16 cellular contexts compared by ENCODE assay signal in genomic region chr13:97502192-97502591, GRCh38.
A peak's percentile ranks its signal among the peaks of the same experiment; 100 is the strongest.
DNase-seq lines count a peak whose midpoint lies in the region; ATAC-seq and TF ChIP-seq lines count a peak whose summit lies in the region.
"Had no signal": no experiment of that assay in that cellular context is flagged by ENCODE, and none has a peak within 500 bp of the region (broad histone marks: within the 10 kb centered on the region; RNA-seq: fewer than 3 reads in every experiment).

No MANE protein-coding gene starts in this region.

- H3K27ac Mint-ChIP-seq in central memory CD8-positive, alpha-beta T cell (ENCODE audit: low read depth), result peak overlapping the region; percentile 20
- H3K27ac Mint-ChIP-seq in type B pancreatic cell, result no peak overlapping the region
- H3K27ac Mint-ChIP-seq: GM23338 had no signal

- no peak for TF ChIP-seq EP300 in stomach (IDR thresholded peaks at IDR 0.05)

- H3K9ac ChIP-seq in muscle layer of colon (ENCODE audit: low read length), result no peak overlapping the region

- no peaks in the 10 kb centered on the region for H3K36me3 Mint-ChIP-seq in central memory CD8-positive, alpha-beta T cell (ENCODE audit: insufficient read depth)
- no peaks in the 10 kb centered on the region for H3K36me3 Mint-ChIP-seq in type B pancreatic cell

- WGBS in heart right ventricle, 2 donors, result 51 to 60% methylated on average over 4 of the region's 4 CpGs
- 12 to 42% (median 18%) methylated on average over 4 of the region's 4 CpGs for WGBS in stomach, 5 donors

- H3K36me3 ChIP-seq in heart right ventricle (no peaks in the 10 kb centered on the region), muscle layer of colon (ENCODE audit: insufficient read depth, low read length) (no peaks in the 10 kb centered on the region), upper lobe of right lung (no peaks in the 10 kb centered on the region), stomach (no peaks in the 10 kb centered on the region)
- H3K36me3 ChIP-seq: SJSA1 had no signal

- intact Hi-C loops in heart right ventricle (cut with DNase I) (no loop called here), upper lobe of right lung (cut with DNase I) (no loop called here), stomach (cut with DNase I; ENCODE audit: low total_unique reads) (no loop called here)

- TF ChIP-seq POLR2A in stomach (IDR thresholded peaks at IDR 0.05), result no peak

- H3K27me3 ChIP-seq in heart right ventricle, result no peaks in the 10 kb centered on the region
- H3K27me3 ChIP-seq in muscle layer of colon (ENCODE audit: control insufficient read depth in 1 of 2, insufficient read depth in 2 of 2, low read length in 2 of 2), result no peaks in the 10 kb centered on the region
- no peaks in the 10 kb centered on the region for H3K27me3 ChIP-seq in upper lobe of right lung
- no peaks in the 10 kb centered on the region for H3K27me3 ChIP-seq in stomach
- H3K27me3 ChIP-seq: SJSA1 had no signal

- H3K4me1 Mint-ChIP-seq in central memory CD8-positive, alpha-beta T cell, result no peaks in the 10 kb centered on the region
- peaks cover 8% of the 10 kb centered on the region for H3K4me1 Mint-ChIP-seq in type B pancreatic cell (ENCODE audit: unreplicated experiment)
- H3K4me1 Mint-ChIP-seq: GM23338 had no signal

- no peak for ATAC-seq in central memory CD8-positive, alpha-beta T cell (replicated peaks; ENCODE audit: extremely low read depth, poor library complexity, severe bottlenecking)
- peak; percentile 65 to 94 (median 80) for ATAC-seq in heart right ventricle
- peak; percentile 20 for ATAC-seq in upper lobe of right lung
- ATAC-seq: esophagus mucosa, GM23338, left lobe of liver, Panc1 had no signal

- no peak for TF ChIP-seq CTCF in heart right ventricle (IDR thresholded peaks at IDR 0.05)
- TF ChIP-seq CTCF in upper lobe of right lung (IDR thresholded peaks at IDR 0.05), result no peak
- no peak for TF ChIP-seq CTCF in type B pancreatic cell (conservative IDR thresholded peaks at IDR 0.05)
- TF ChIP-seq CTCF in stomach (IDR thresholded peaks at IDR 0.05), result no peak

- peaks cover 39% of the 10 kb centered on the region for H3K27me3 Mint-ChIP-seq in central memory CD8-positive, alpha-beta T cell
- no peaks in the 10 kb centered on the region for H3K27me3 Mint-ChIP-seq in type B pancreatic cell

- H3K9me3 ChIP-seq in heart right ventricle (no peaks in the 10 kb centered on the region), muscle layer of colon (ENCODE audit: low read length) (no peaks in the 10 kb centered on the region), upper lobe of right lung (no peaks in the 10 kb centered on the region), stomach (no peaks in the 10 kb centered on the region)
- H3K9me3 ChIP-seq: SJSA1 had no signal

- H3K4me3 Mint-ChIP-seq in central memory CD8-positive, alpha-beta T cell, result no peak overlapping the region
- H3K4me3 Mint-ChIP-seq in type B pancreatic cell, result no peak overlapping the region
- H3K4me3 Mint-ChIP-seq: GM23338 had no signal

- H3K4me1 ChIP-seq in heart right ventricle (peaks cover 0 to 14% (median 9%) of the 10 kb centered on the region in 9 donors), muscle layer of colon (ENCODE audit: insufficient read depth, low read length) (peaks cover 12% of the 10 kb centered on the region), upper lobe of right lung (peaks cover 12% of the 10 kb centered on the region), stomach (peaks cover 0 to 14% (median 10%) of the 10 kb centered on the region in 4 donors)
- H3K4me1 ChIP-seq: SJSA1 had no signal

- H3K27ac ChIP-seq in heart right ventricle (peak overlapping the region in 4 of 10 donors; percentile 5 to 23 (median 12)), muscle layer of colon (ENCODE audit: low read depth, low read length) (peak overlapping the region; percentile 17), upper lobe of right lung (no peak overlapping the region), stomach (no peak overlapping the region)
- H3K27ac ChIP-seq: SJSA1 had no signal

- H3K9me3 Mint-ChIP-seq in central memory CD8-positive, alpha-beta T cell, result no peaks in the 10 kb centered on the region
- H3K9me3 Mint-ChIP-seq in type B pancreatic cell, result no peaks in the 10 kb centered on the region
- H3K9me3 Mint-ChIP-seq: GM23338 had no signal

- no peak overlapping the region for H3K4me3 ChIP-seq in heart right ventricle
- no peak overlapping the region for H3K4me3 ChIP-seq in muscle layer of colon (ENCODE audit: low read depth in 1 of 2, low read length in 2 of 2)
- no peak overlapping the region for H3K4me3 ChIP-seq in upper lobe of right lung
- no peak overlapping the region for H3K4me3 ChIP-seq in stomach
- H3K4me3 ChIP-seq: GM23338, SJSA1 had no signal

- DNase-seq in central memory CD8-positive, alpha-beta T cell (ENCODE audit: low spot score in 2 of 2), result no peak
- DNase-seq in heart right ventricle (peak in 1 of 2 donors; percentile 49), upper lobe of right lung (no peak), type B pancreatic cell (ENCODE audit: extremely low spot score, unreplicated experiment) (no peak), stomach (no peak), OCI-M1 (lab: John Stamatoyannopoulos, UW) (no peak)
- DNase-seq: activated CD4-positive, alpha-beta T cell treated with anti-CD3 and anti-CD28 coated beads for 4 hours; activated naive CD4-positive, alpha-beta T cell treated with anti-CD3 and anti-CD28 coated beads, Interleukin-2, amount 50 U/mL, for 16 hours; effector CD4-positive, alpha-beta T cell; NCI-H1105 treated with DMSO at 0.1 percent for 48 hours had no signal
